ENCODE assay signal across 1 cellular context in genomic region chr3:14598143-14598569, GRCh38.
TF ChIP-seq lines count a peak whose summit lies in the region.

No MANE protein-coding gene starts in this region.

TF ChIP-seq in K562, 482 proteins besides CTCF, POLR2A, EP300 and RAD21 (continued from another document and continues in another):
- TF ChIP-seq FOXP4 (CRISPR knock-in tag; IDR thresholded peaks at IDR 0.05; ENCODE audit: borderline replicate concordance): 0 out of 2 replicates have a peak, but pooled peaks have one; percentile 59
- TF ChIP-seq AFF4 (CRISPR knock-in tag; IDR thresholded peaks at IDR 0.05): 0 out of 2 replicates have a peak, but pooled peaks have one; percentile 27
- no peak for TF ChIP-seq CREBBP (IDR thresholded peaks at IDR 0.05; ENCODE audit: low read depth, low read length)
- peak; percentile 89 for TF ChIP-seq ZNF511 (CRISPR knock-in tag; IDR thresholded peaks at IDR 0.05)
- no peak for TF ChIP-seq RFX5 (IDR thresholded peaks at IDR 0.05; ENCODE audit: low read depth, low read length)
- peak; percentile 67 for TF ChIP-seq HCFC1 (IDR thresholded peaks at IDR 0.05; ENCODE audit: low read depth, low read length)
- TF ChIP-seq PHF8 (IDR thresholded peaks at IDR 0.05; ENCODE audit: borderline replicate concordance, low read length): no peak
- TF ChIP-seq ETV1 (tag; conservative IDR thresholded peaks at IDR 0.05; ENCODE audit: low read depth): peak; percentile 82
- peak; percentile 79; the same call in 1 of the 2 replicates for TF ChIP-seq FOXK1 (CRISPR knock-in tag; IDR thresholded peaks at IDR 0.05; ENCODE audit: borderline replicate concordance)
- peak; percentile 86 for TF ChIP-seq MECOM (CRISPR knock-in tag; IDR thresholded peaks at IDR 0.05)
- no peak for TF ChIP-seq SREBF2 (CRISPR knock-in tag; IDR thresholded peaks at IDR 0.05)
- no peak for TF ChIP-seq POLR2AphosphoS2 (IDR thresholded peaks at IDR 0.05; ENCODE audit: low read length)
- TF ChIP-seq ARID3A (IDR thresholded peaks at IDR 0.05; ENCODE audit: borderline replicate concordance, low read depth, low read length): no peak
- no peak for TF ChIP-seq NKRF (IDR thresholded peaks at IDR 0.05; ENCODE audit: borderline replicate concordance)
- 0 out of 2 replicates have a peak, but pooled peaks have one; percentile 57 for TF ChIP-seq ZKSCAN8 (CRISPR knock-in tag; IDR thresholded peaks at IDR 0.05)
- TF ChIP-seq LEF1 (IDR thresholded peaks at IDR 0.05): peak; percentile 98
- peak; percentile 36; the same call in 1 of the 2 replicates for TF ChIP-seq MAX (CRISPR knock-in tag; IDR thresholded peaks at IDR 0.05)
- TF ChIP-seq GATA2 (CRISPR knock-in tag; IDR thresholded peaks at IDR 0.05): no peak
- TF ChIP-seq HNRNPK (IDR thresholded peaks at IDR 0.05; ENCODE audit: low read depth, low read length, poor library complexity, severe bottlenecking): no peak
- TF ChIP-seq SAFB (IDR thresholded peaks at IDR 0.05; ENCODE audit: borderline replicate concordance, low read depth, low read length): no peak
- no peak for TF ChIP-seq HNRNPUL1 (IDR thresholded peaks at IDR 0.05; ENCODE audit: low read length)
- TF ChIP-seq MAFF (IDR thresholded peaks at IDR 0.05; ENCODE audit: low read length): no peak
- no peak for TF ChIP-seq POLR3A (IDR thresholded peaks at IDR 0.05; ENCODE audit: borderline replicate concordance, extremely low read depth, insufficient read depth, insufficient read length)
- peak; percentile 97 for TF ChIP-seq ZNF197 (CRISPR knock-in tag; IDR thresholded peaks at IDR 0.05; ENCODE audit: low read depth)
- TF ChIP-seq ETS1 (conservative IDR thresholded peaks at IDR 0.05; ENCODE audit: control insufficient read depth, low read depth, low read length): no peak
- TF ChIP-seq ZSCAN29 (IDR thresholded peaks at IDR 0.05): no peak
- TF ChIP-seq HNRNPH1 (optimal IDR thresholded peaks at IDR 0.05; ENCODE audit: low read depth, low read length): no peak
- TF ChIP-seq BRD9 (IDR thresholded peaks at IDR 0.05; ENCODE audit: low read depth, partially characterized antibody): no peak
- no peak for TF ChIP-seq MCM5 (IDR thresholded peaks at IDR 0.05; ENCODE audit: low read depth)
- TF ChIP-seq ELF1 (tag; IDR thresholded peaks at IDR 0.05): 0 out of 2 replicates have a peak, but pooled peaks have one; percentile 7
- TF ChIP-seq SOX6 (IDR thresholded peaks at IDR 0.05): no peak
- TF ChIP-seq ZNF507 (tag; conservative IDR thresholded peaks at IDR 0.05): no peak
- TF ChIP-seq HBP1 (CRISPR knock-in tag; IDR thresholded peaks at IDR 0.05): peak; percentile 7; the same call in 1 of the 2 replicates
- TF ChIP-seq SMARCC2 (IDR thresholded peaks at IDR 0.05; ENCODE audit: low read depth): no peak
- TF ChIP-seq ZFP36 (IDR thresholded peaks at IDR 0.05; ENCODE audit: low read depth, low read length, partially characterized antibody): no peak
- TF ChIP-seq ZNF785 (CRISPR knock-in tag; IDR thresholded peaks at IDR 0.05): no peak
- TF ChIP-seq RHOXF2B (CRISPR knock-in tag; conservative IDR thresholded peaks at IDR 0.05): no peak
- no peak for TF ChIP-seq BRF1 (IDR thresholded peaks at IDR 0.05; ENCODE audit: borderline replicate concordance, extremely low read depth, insufficient read length)
- no peak for TF ChIP-seq SMARCE1 (IDR thresholded peaks at IDR 0.05)
- no peak for TF ChIP-seq SMAD1 (IDR thresholded peaks at IDR 0.05; ENCODE audit: low read depth, low read length, partially characterized antibody)
- peak; percentile 77; a peak in 3 of 4 replicates for TF ChIP-seq TEAD1 (CRISPR knock-in tag; IDR thresholded peaks at IDR 0.05)
- TF ChIP-seq ZNF143 (CRISPR knock-in tag; IDR thresholded peaks at IDR 0.05): no peak
- no peak for TF ChIP-seq ZNF23 (CRISPR knock-in tag; IDR thresholded peaks at IDR 0.05)
- TF ChIP-seq KLF10 (CRISPR knock-in tag; IDR thresholded peaks at IDR 0.05): no peak
- no peak for TF ChIP-seq CBX5 (IDR thresholded peaks at IDR 0.05; ENCODE audit: borderline replicate concordance, low read depth)
- TF ChIP-seq DLX4 (CRISPR knock-in tag; IDR thresholded peaks at IDR 0.05): no peak
- TF ChIP-seq ETV5 (CRISPR knock-in tag; IDR thresholded peaks at IDR 0.05; ENCODE audit: low read depth): peak; percentile 79
- TF ChIP-seq TSHZ1 (CRISPR knock-in tag; IDR thresholded peaks at IDR 0.05): 0 out of 2 replicates have a peak, but pooled peaks have one; percentile 45
- no peak for TF ChIP-seq RBM34 (IDR thresholded peaks at IDR 0.05; ENCODE audit: borderline replicate concordance, insufficient read depth, low read length)
- TF ChIP-seq SUPT5H (IDR thresholded peaks at IDR 0.05): no peak
- TF ChIP-seq ID3 (CRISPR knock-in tag; IDR thresholded peaks at IDR 0.05): no peak
- TF ChIP-seq ID3 (tag; IDR thresholded peaks at IDR 0.05): peak; percentile 88
